Comparison of ENCODE assay signal across 1 cellular context in genomic region chr2:100603414-100603813, GRCh38.
TF ChIP-seq lines count a peak whose summit lies in the region.

No MANE protein-coding gene starts in this region.

TF ChIP-seq in GM23338, 12 proteins besides CTCF, POLR2A, EP300 and RAD21 (continued from another document):
- TF ChIP-seq ZNF462 (CRISPR knock-in tag; IDR thresholded peaks at IDR 0.05) = no peak
- TF ChIP-seq REST (IDR thresholded peaks at IDR 0.05; ENCODE audit: unreplicated experiment) = no peak
- no peak for TF ChIP-seq EZH2 (IDR thresholded peaks at IDR 0.05; ENCODE audit: low read depth, unreplicated experiment)
- no peak for TF ChIP-seq STAT1 (IDR thresholded peaks at IDR 0.05; ENCODE audit: unreplicated experiment)
- no peak for TF ChIP-seq ZNF331 (CRISPR knock-in tag; IDR thresholded peaks at IDR 0.05; ENCODE audit: low read depth)
- no peak for TF ChIP-seq ZNF114 (CRISPR knock-in tag; IDR thresholded peaks at IDR 0.05)
- no peak for TF ChIP-seq POLR2AphosphoS5 (IDR thresholded peaks at IDR 0.05; ENCODE audit: low read depth)
- TF ChIP-seq ETS1 (IDR thresholded peaks at IDR 0.05) = no peak
